Comparison of ENCODE assay signal across 8 cellular contexts in genomic region chr9:76704601-76705204, GRCh38. TPM values are rescaled to one million over a fixed set of nuclear protein-coding genes. Genes with fewer than 3 reads are reported as not detected.
DNase-seq lines count a peak whose midpoint lies in the region; ATAC-seq and TF ChIP-seq lines count a peak whose summit lies in the region.

No MANE protein-coding gene starts in this region.

- no peak overlapping the region for H3K4me3 ChIP-seq in BE2C (ENCODE audit: low read depth, low read length)
- H3K4me3 ChIP-seq in right cardiac atrium (ENCODE audit: low read length): no peak overlapping the region

- DNase-seq in BE2C (peak; percentile 33), NCI-H2171 treated with DMSO at 0.1 percent for 48 hours (lab: John Stamatoyannopoulos, UW) (peak; percentile 48), amniotic stem cell (lab: John Stamatoyannopoulos, UW) (peak; percentile 73), right cardiac atrium (no peak), sciatic nerve (ENCODE audit: low spot score) (no peak)
- no peak for DNase-seq in activated CD8-positive, alpha-beta memory T cell treated with anti-CD3 and anti-CD28 coated beads for 24 hours

- H3K4me1 ChIP-seq in BE2C (no peaks in the 10 kb centered on the region), right cardiac atrium (ENCODE audit: control insufficient read depth, insufficient read depth, low read length) (no peaks in the 10 kb centered on the region)

- intact Hi-C loops in right cardiac atrium (cut with DNase I): loop anchor here (2.0 to 10.0 kb wide), 5 partner anchors 37 to 260 kb away; no protein-coding TSS in a partner anchor
- intact Hi-C loops in sciatic nerve (cut with DNase I): loop anchor here (10.0 kb wide), 1 partner anchor 260 kb away; no protein-coding TSS in a partner anchor

- H3K27ac ChIP-seq in right cardiac atrium (ENCODE audit: low read length): no peak overlapping the region

- ATAC-seq in GM19395 (IDR thresholded peaks at IDR 0.05; ENCODE audit: unreplicated experiment) (peak; percentile 56), right cardiac atrium (peak; percentile 55 to 56), sciatic nerve (peak; percentile 71), GM21576 (IDR thresholded peaks at IDR 0.05; ENCODE audit: unreplicated experiment) (no peak)

- peaks cover 18% of the 10 kb centered on the region for H3K36me3 ChIP-seq in BE2C

- no peaks in the 10 kb centered on the region for H3K9me3 ChIP-seq in BE2C
- H3K9me3 ChIP-seq in right cardiac atrium (ENCODE audit: control insufficient read depth, low read length): no peaks in the 10 kb centered on the region

- TF ChIP-seq CTCF in BE2C (IDR thresholded peaks at IDR 0.05; ENCODE audit: low read depth, low read length): peak; percentile 76

- H3K27me3 ChIP-seq in BE2C: no peaks in the 10 kb centered on the region
- no peaks in the 10 kb centered on the region for H3K27me3 ChIP-seq in right cardiac atrium (ENCODE audit: control insufficient read depth, insufficient read depth)

- WGBS in right cardiac atrium: 5% methylated on average over 9 of the region's 9 CpGs

RNA-seq across cellular contexts. Expression of gene PCA3, which starts 59.5 kb away (rescaled TPM):
- polyA plus RNA-seq in BE2C (2012; ENCODE audit: insufficient read depth, insufficient read length, low read depth): 2.2 TPM
- total RNA-seq in right cardiac atrium (under 1 TPM in 1 of 4 donors, not detected in 3; 0.26 TPM), sciatic nerve (0.18 TPM)
- 0.18 TPM for polyA plus RNA-seq in right cardiac atrium

Comparison
In these comparisons a context has a peak if more than half of its experiments do, and no peak if none do; other contexts are left out.
1. DNase-seq: peak in BE2C (single experiment), NCI-H2171 treated with DMSO at 0.1 percent for 48 hours (single experiment) and amniotic stem cell (single experiment); none in right cardiac atrium (0 of 3), sciatic nerve (single experiment) and activated CD8-positive, alpha-beta memory T cell treated with anti-CD3 and anti-CD28 coated beads for 24 hours (single experiment).